Comparison of ENCODE assay signal across 8 cellular contexts in genomic region chr15:20280141-20280932, GRCh38.
DNase-seq lines count a peak whose midpoint lies in the region; ATAC-seq and TF ChIP-seq lines count a peak whose summit lies in the region.
"Not testable (repeated sequence)": the region's sequence is repeated elsewhere in the genome, so short reads cannot be mapped to it uniquely, and the experiment has no call there.

No MANE protein-coding gene starts in this region.

- not testable (repeated sequence) for H3K36me3 ChIP-seq in spleen, upper lobe of right lung

- H3K27ac ChIP-seq in right cardiac atrium (ENCODE audit: low read length); spleen; upper lobe of right lung: not testable (repeated sequence)

- peak; percentile 11 for ATAC-seq in activated T-helper 17 cell treated with anti-CD3 and anti-CD28 coated beads, Interleukin-2, amount 50 U/mL, for 72 hours (replicated peaks)
- ATAC-seq in Right ventricle myocardium superior (ENCODE audit: poor library complexity), result not testable (repeated sequence)
- peak; percentile 25 to 49 for ATAC-seq in right cardiac atrium
- ATAC-seq in omental fat pad (ENCODE audit: low FRiP score), result peak; percentile 35
- ATAC-seq in upper lobe of right lung, result peak; percentile 32

- H3K27ac Mint-ChIP-seq in activated T-helper 17 cell treated with anti-CD3 and anti-CD28 coated beads, Interleukin-2, amount 50 U/mL, for 72 hours; chondrocyte (ENCODE audit: unreplicated experiment): not testable (repeated sequence)

- not testable (repeated sequence) for H3K27me3 ChIP-seq in right cardiac atrium (ENCODE audit: control insufficient read depth, insufficient read depth); spleen (replicated peaks in 1 of 7); upper lobe of right lung

- H3K4me1 Mint-ChIP-seq in activated T-helper 17 cell treated with anti-CD3 and anti-CD28 coated beads, Interleukin-2, amount 50 U/mL, for 72 hours; chondrocyte (ENCODE audit: low read depth): not testable (repeated sequence)

- TF ChIP-seq CTCF in chondrocyte (IDR thresholded peaks at IDR 0.05); omental fat pad (IDR thresholded peaks at IDR 0.05); spleen (IDR thresholded peaks at IDR 0.05 in 8 of 11, conservative IDR thresholded peaks at IDR 0.05 in 3 of 11); upper lobe of right lung (IDR thresholded peaks at IDR 0.05): not testable (repeated sequence)

- intact Hi-C loops in Right ventricle myocardium superior (cut with DNase I); spleen (cut with DNase I; ENCODE audit: low total_unique reads); upper lobe of right lung (cut with DNase I): not testable (repeated sequence)
- intact Hi-C loops in right cardiac atrium (cut with DNase I), result loop anchor here in 1 of 4 donors (10.0 kb wide), 1 partner anchor 46 kb away; no protein-coding TSS in a partner anchor

- H3K4me3 ChIP-seq in right cardiac atrium (ENCODE audit: low read length); spleen; upper lobe of right lung: not testable (repeated sequence)

- not testable (repeated sequence) for H3K9me3 ChIP-seq in right cardiac atrium (ENCODE audit: control insufficient read depth, low read length)
- H3K9me3 ChIP-seq in spleen (peaks cover 0 to 63% (median 38%) of the 10 kb centered on the region in 8 donors), upper lobe of right lung (peaks cover 15% of the 10 kb centered on the region)

- H3K27me3 Mint-ChIP-seq in activated T-helper 17 cell treated with anti-CD3 and anti-CD28 coated beads, Interleukin-2, amount 50 U/mL, for 72 hours; chondrocyte (ENCODE audit: low read depth): not testable (repeated sequence)

- not testable (repeated sequence) for TF ChIP-seq POLR2A in spleen (IDR thresholded peaks at IDR 0.05)

- H3K36me3 Mint-ChIP-seq in activated T-helper 17 cell treated with anti-CD3 and anti-CD28 coated beads, Interleukin-2, amount 50 U/mL, for 72 hours (ENCODE audit: low read depth); chondrocyte (ENCODE audit: low read depth): not testable (repeated sequence)

- H3K9me3 Mint-ChIP-seq in activated T-helper 17 cell treated with anti-CD3 and anti-CD28 coated beads, Interleukin-2, amount 50 U/mL, for 72 hours; chondrocyte (ENCODE audit: low read depth): not testable (repeated sequence)

- H3K4me1 ChIP-seq in right cardiac atrium (ENCODE audit: control insufficient read depth, insufficient read depth, low read length); spleen; upper lobe of right lung: not testable (repeated sequence)

- H3K4me3 Mint-ChIP-seq in activated T-helper 17 cell treated with anti-CD3 and anti-CD28 coated beads, Interleukin-2, amount 50 U/mL, for 72 hours; chondrocyte (ENCODE audit: unreplicated experiment): not testable (repeated sequence)

- 69% methylated on average over 13 of the region's 13 CpGs for WGBS in right cardiac atrium
- 72 to 85% (median 78%) methylated on average over 13 of the region's 13 CpGs for WGBS in spleen, 5 donors

- DNase-seq in chondrocyte (ENCODE audit: low spot score) (peak; percentile 98), Right ventricle myocardium superior (peak; percentile 38), mesenteric fat pad (ENCODE audit: low spot score) (peak; percentile 92), spleen (peak; percentile 75), upper lobe of right lung (peak; percentile 74)
- not testable (repeated sequence) for DNase-seq in right cardiac atrium; omental fat pad (ENCODE audit: low spot score)
